In the genomic region with DNA sequence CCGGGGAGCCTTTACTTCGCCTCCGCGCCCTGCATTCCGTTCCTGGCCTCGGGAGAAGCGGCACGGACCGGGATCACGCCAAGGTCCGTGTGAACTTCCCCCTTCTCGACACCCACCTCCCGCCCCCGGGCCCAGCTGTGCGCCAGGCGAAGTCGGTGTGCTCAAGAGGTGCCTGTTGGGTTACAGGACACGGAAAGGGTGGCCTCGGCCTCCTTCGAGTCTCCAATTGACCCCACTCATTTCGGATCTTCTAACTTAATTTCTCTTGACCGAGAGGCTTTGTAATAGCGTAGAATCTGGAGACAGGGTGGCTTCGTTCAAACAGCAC, we compare ENCODE assay signal across 8 cellular contexts. TPM values are rescaled to one million over a fixed set of nuclear protein-coding genes. Genes with fewer than 3 reads are reported as not detected.
DNase-seq lines count a peak whose midpoint lies in the region; ATAC-seq and TF ChIP-seq lines count a peak whose summit lies in the region.

No MANE protein-coding gene starts in this region.

- no peaks in the 10 kb centered on the region for H3K27me3 ChIP-seq in kidney epithelial cell (ENCODE audit: control insufficient read depth, insufficient read depth, low read length)
- no peaks in the 10 kb centered on the region for H3K27me3 ChIP-seq in tibial nerve

- H3K36me3 ChIP-seq in kidney epithelial cell (ENCODE audit: control insufficient read depth, insufficient read depth, low read length) (no peaks in the 10 kb centered on the region), tibial nerve (no peaks in the 10 kb centered on the region)

- no peak for TF ChIP-seq EP300 in tibial nerve (IDR thresholded peaks at IDR 0.05)

- WGBS in tibial nerve, 2 donors, result 0 to 39% methylated on average over 6 to 20 of the region's 24 CpGs

- peaks cover 0 to 25% (median 4%) of the 10 kb centered on the region in 4 donors for H3K4me1 ChIP-seq in tibial nerve

- H3K4me1 Mint-ChIP-seq in activated T-helper 1 cell treated with anti-CD3 and anti-CD28 coated beads, Interleukin-12 subunit alpha, Interleukin-12 subunit beta, Interleukin-2, Interleukin-4 antibody, amounts not matched to agents 30 ng/mL and 10 ng/mL and 1 ng/mL, durations not matched to agents 14 hours and 24 hours and 36 hours (ENCODE audit: low read depth), result peaks cover 13% of the 10 kb centered on the region

- peak overlapping the region; percentile 90 for H3K4me3 Mint-ChIP-seq in activated T-helper 1 cell treated with anti-CD3 and anti-CD28 coated beads, Interleukin-12 subunit alpha, Interleukin-12 subunit beta, Interleukin-2, Interleukin-4 antibody, amounts not matched to agents 30 ng/mL and 10 ng/mL and 1 ng/mL, durations not matched to agents 14 hours and 24 hours and 36 hours

- TF ChIP-seq POLR2A in tibial nerve (IDR thresholded peaks at IDR 0.05), result no peak

- H3K9me3 Mint-ChIP-seq in activated T-helper 1 cell treated with anti-CD3 and anti-CD28 coated beads, Interleukin-12 subunit alpha, Interleukin-12 subunit beta, Interleukin-2, Interleukin-4 antibody, amounts not matched to agents 30 ng/mL and 10 ng/mL and 1 ng/mL, durations not matched to agents 14 hours and 24 hours and 36 hours, result no peaks in the 10 kb centered on the region

- peak overlapping the region; percentile 90 for H3K27ac Mint-ChIP-seq in activated T-helper 1 cell treated with anti-CD3 and anti-CD28 coated beads, Interleukin-12 subunit alpha, Interleukin-12 subunit beta, Interleukin-2, Interleukin-4 antibody, amounts not matched to agents 30 ng/mL and 10 ng/mL and 1 ng/mL, durations not matched to agents 14 hours and 24 hours and 36 hours

- TF ChIP-seq CTCF in kidney epithelial cell (IDR thresholded peaks at IDR 0.05; ENCODE audit: insufficient read depth, low read length, poor library complexity, severe bottlenecking), result no peak
- TF ChIP-seq CTCF in tibial nerve (IDR thresholded peaks at IDR 0.05), result no peak

- H3K36me3 Mint-ChIP-seq in activated T-helper 1 cell treated with anti-CD3 and anti-CD28 coated beads, Interleukin-12 subunit alpha, Interleukin-12 subunit beta, Interleukin-2, Interleukin-4 antibody, amounts not matched to agents 30 ng/mL and 10 ng/mL and 1 ng/mL, durations not matched to agents 14 hours and 24 hours and 36 hours (ENCODE audit: low read depth), result peaks cover 4% of the 10 kb centered on the region

- H3K27ac ChIP-seq in tibial nerve, result peak overlapping the region; percentile 77 to 91 (median 84)

- H3K4me3 ChIP-seq in kidney epithelial cell (ENCODE audit: low read depth, low read length) (peak overlapping the region; percentile 46), tibial nerve (peak overlapping the region; percentile 57 to 87 (median 63))

- intact Hi-C loops in activated T-helper 1 cell treated with anti-CD3 and anti-CD28 coated beads, Interleukin-12 subunit alpha, Interleukin-12 subunit beta, Interleukin-2, Interleukin-4 antibody, amounts not matched to agents 30 ng/mL and 10 ng/mL and 1 ng/mL, durations not matched to agents 14 hours and 24 hours and 36 hours (cut with micrococcal nuclease), result loop anchor here (5.0 to 10.0 kb wide), 4 partner anchors 651 to 1607 kb away; partner anchors contain the start of genes BCLAF3, RPS6KA3, RS1 and SCML1
- intact Hi-C loops in sciatic nerve (cut with DNase I), result no loop called here

- no peak for DNase-seq in activated T-helper 1 cell treated with anti-CD3 and anti-CD28 coated beads, Interleukin-12 subunit alpha, Interleukin-12 subunit beta, Interleukin-2, Interleukin-4 antibody, amounts not matched to agents 30 ng/mL and 10 ng/mL and 1 ng/mL, durations not matched to agents 14 hours and 24 hours and 36 hours (ENCODE audit: low spot score)
- DNase-seq in kidney epithelial cell (ENCODE audit: low read depth), result no peak
- no peak for DNase-seq in tibial nerve (ENCODE audit: low spot score in 2 of 2)
- no peak for DNase-seq in NCI-H2171 (lab: John Stamatoyannopoulos, UW)
- DNase-seq in sciatic nerve (ENCODE audit: low spot score), result no peak

- H3K9me3 ChIP-seq in tibial nerve, result no peaks in the 10 kb centered on the region

- peaks cover 2% of the 10 kb centered on the region for H3K27me3 Mint-ChIP-seq in activated T-helper 1 cell treated with anti-CD3 and anti-CD28 coated beads, Interleukin-12 subunit alpha, Interleukin-12 subunit beta, Interleukin-2, Interleukin-4 antibody, amounts not matched to agents 30 ng/mL and 10 ng/mL and 1 ng/mL, durations not matched to agents 14 hours and 24 hours and 36 hours (ENCODE audit: insufficient read depth)

- ATAC-seq in GM18498 (IDR thresholded peaks at IDR 0.05; ENCODE audit: unreplicated experiment) (peak; percentile 21), HG02798 (IDR thresholded peaks at IDR 0.05; ENCODE audit: poor library complexity, unreplicated experiment) (peak; percentile 11), HG03196 (IDR thresholded peaks at IDR 0.05; ENCODE audit: unreplicated experiment) (no peak), sciatic nerve (no peak)

RNA-seq across cellular contexts. Expression of gene PDHA1, which starts 0.4 kb away (rescaled TPM):
- 213 and 218 TPM in 2 replicates for total RNA-seq in activated T-helper 1 cell treated with anti-CD3 and anti-CD28 coated beads, Interleukin-12 subunit alpha, Interleukin-12 subunit beta, Interleukin-2, Interleukin-4 antibody, amounts not matched to agents 30 ng/mL and 10 ng/mL and 1 ng/mL, durations not matched to agents 14 hours and 24 hours and 36 hours
- total RNA-seq in kidney epithelial cell (40.6 and 74.7 TPM in 2 replicates), tibial nerve (10 to 100 TPM; 45.6 to 99.6 (median 72.2) TPM), sciatic nerve (105 TPM)

Comparison
In these comparisons a context has a peak if more than half of its experiments do, and no peak if none do; other contexts are left out.
1. ATAC-seq: peak in GM18498 (single experiment) and HG02798 (single experiment); none in HG03196 (single experiment) and sciatic nerve (single experiment).